ENCODE assay signal across 8 cellular contexts in the genomic region with DNA sequence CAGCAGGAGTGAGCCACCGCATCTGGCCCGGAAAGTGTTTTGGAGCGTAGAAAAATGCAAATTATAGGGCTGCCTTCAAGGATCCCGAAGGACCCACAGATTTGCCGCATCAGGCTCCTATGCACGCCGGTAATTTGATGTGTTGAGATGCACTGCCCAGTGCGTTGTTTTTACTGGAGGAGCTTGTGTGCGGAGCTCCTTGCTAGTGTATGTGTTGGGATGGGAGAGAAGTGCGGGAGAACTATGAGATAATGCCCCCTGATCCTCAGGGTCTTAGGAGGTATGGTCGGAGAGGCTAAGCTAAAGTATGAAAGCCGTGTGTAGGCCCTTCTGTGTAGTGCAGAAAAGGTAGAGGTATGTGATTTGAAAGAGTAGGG. TPM values are rescaled to one million over a fixed set of nuclear protein-coding genes. Genes with fewer than 3 reads are reported as not detected.
DNase-seq lines count a peak whose midpoint lies in the region; ATAC-seq, FAIRE-seq and TF ChIP-seq lines count a peak whose summit lies in the region.

No MANE protein-coding gene starts in this region.

- H3K27me3 Mint-ChIP-seq in stimulated activated naive CD8-positive, alpha-beta T cell treated with anti-CD3 and anti-CD28 coated beads, Interleukin-15, Interleukin-2, amounts not matched to agents 100 ng/mL and 50 ng/mL, for 24 hours, result no peaks in the 10 kb centered on the region

- no peaks in the 10 kb centered on the region for H3K9me3 Mint-ChIP-seq in stimulated activated naive CD8-positive, alpha-beta T cell treated with anti-CD3 and anti-CD28 coated beads, Interleukin-15, Interleukin-2, amounts not matched to agents 100 ng/mL and 50 ng/mL, for 24 hours

- no peak for ATAC-seq in stimulated activated naive CD8-positive, alpha-beta T cell treated with anti-CD3 and anti-CD28 coated beads, Interleukin-15, Interleukin-2, amounts not matched to agents 100 U/mL and 50 U/mL, for 24 hours
- no peak for ATAC-seq in esophagus mucosa
- no peak for ATAC-seq in HG03108 (IDR thresholded peaks at IDR 0.05; ENCODE audit: unreplicated experiment)

- intact Hi-C loops in colonic mucosa (cut with DNase I), result no loop called here

- H3K9ac ChIP-seq in colonic mucosa (ENCODE audit: low read depth in 2 of 2, low read length in 2 of 2), result peak overlapping the region; percentile 85 to 86

- H3K4me3 Mint-ChIP-seq in stimulated activated naive CD8-positive, alpha-beta T cell treated with anti-CD3 and anti-CD28 coated beads, Interleukin-15, Interleukin-2, amounts not matched to agents 100 ng/mL and 50 ng/mL, for 24 hours, result peak overlapping the region; percentile 96

- H3K36me3 ChIP-seq in colonic mucosa, result no peaks in the 10 kb centered on the region
- H3K36me3 ChIP-seq in muscle layer of duodenum (ENCODE audit: control insufficient read depth in 1 of 2, insufficient read depth in 2 of 2, low read length in 2 of 2), result peaks cover 0 to 13% of the 10 kb centered on the region in 2 donors

- H3K27ac Mint-ChIP-seq in stimulated activated naive CD8-positive, alpha-beta T cell treated with anti-CD3 and anti-CD28 coated beads, Interleukin-15, Interleukin-2, amounts not matched to agents 100 ng/mL and 50 ng/mL, for 24 hours, result peak overlapping the region; percentile 99

- H3K4me1 Mint-ChIP-seq in stimulated activated naive CD8-positive, alpha-beta T cell treated with anti-CD3 and anti-CD28 coated beads, Interleukin-15, Interleukin-2, amounts not matched to agents 100 ng/mL and 50 ng/mL, for 24 hours (ENCODE audit: low read depth), result peaks cover 68% of the 10 kb centered on the region

- FAIRE-seq in urothelium cell line (lab: Jason Lieb, UNC), result no peak

- H3K27me3 ChIP-seq in colonic mucosa (no peaks in the 10 kb centered on the region), muscle layer of duodenum (ENCODE audit: low read depth, low read length) (no peaks in the 10 kb centered on the region)

- no peak for TF ChIP-seq CTCF in colonic mucosa (IDR thresholded peaks at IDR 0.05)

- H3K4me3 ChIP-seq in colonic mucosa, result peak overlapping the region; percentile 87
- H3K4me3 ChIP-seq in muscle layer of duodenum (ENCODE audit: low read depth in 1 of 2, low read length in 2 of 2), result peak overlapping the region; percentile 94 to 100

- H3K9me3 ChIP-seq in colonic mucosa, result no peaks in the 10 kb centered on the region
- no peaks in the 10 kb centered on the region for H3K9me3 ChIP-seq in muscle layer of duodenum (ENCODE audit: control insufficient read depth in 1 of 2, low read length in 2 of 2)

- H3K4me1 ChIP-seq in colonic mucosa (peaks cover 6% of the 10 kb centered on the region), muscle layer of duodenum (ENCODE audit: control insufficient read depth in 1 of 2, insufficient read depth in 2 of 2, low read length in 2 of 2) (peaks cover 0 to 30% of the 10 kb centered on the region in 2 donors)

- H3K27ac ChIP-seq in colonic mucosa (peak overlapping the region; percentile 92), muscle layer of duodenum (ENCODE audit: low read length) (peak overlapping the region; percentile 100)

- peaks cover 27% of the 10 kb centered on the region for H3K36me3 Mint-ChIP-seq in stimulated activated naive CD8-positive, alpha-beta T cell treated with anti-CD3 and anti-CD28 coated beads, Interleukin-15, Interleukin-2, amounts not matched to agents 100 ng/mL and 50 ng/mL, for 24 hours (ENCODE audit: low read depth)

- DNase-seq in stimulated activated naive CD8-positive, alpha-beta T cell treated with anti-CD3 and anti-CD28 coated beads, Interleukin-15, Interleukin-2, amounts not matched to agents 100 U/mL and 50 U/mL, for 24 hours, result no peak
- DNase-seq in RPMI8226 (peak; percentile 71), colonic mucosa (peak; percentile 19), urothelium cell line (ENCODE audit: low spot score) (no peak)

RNA-seq across cellular contexts. Expression of a gene that starts 1.3 kb away (rescaled TPM):
- total RNA-seq in colonic mucosa (10 to 100 TPM; 30.3 to 32.3 TPM), esophagus mucosa (31.0 TPM)

Comparison
In these comparisons a context has a peak if more than half of its experiments do, and no peak if none do; other contexts are left out.
1. DNase-seq: peak in RPMI8226 (single experiment) and colonic mucosa (single experiment); none in stimulated activated naive CD8-positive, alpha-beta T cell treated with anti-CD3 and anti-CD28 coated beads, Interleukin-15, Interleukin-2, amounts not matched to agents 100 U/mL and 50 U/mL, for 24 hours (single experiment) and urothelium cell line (single experiment).